8 cellular contexts compared by ENCODE assay signal in the genomic region with DNA sequence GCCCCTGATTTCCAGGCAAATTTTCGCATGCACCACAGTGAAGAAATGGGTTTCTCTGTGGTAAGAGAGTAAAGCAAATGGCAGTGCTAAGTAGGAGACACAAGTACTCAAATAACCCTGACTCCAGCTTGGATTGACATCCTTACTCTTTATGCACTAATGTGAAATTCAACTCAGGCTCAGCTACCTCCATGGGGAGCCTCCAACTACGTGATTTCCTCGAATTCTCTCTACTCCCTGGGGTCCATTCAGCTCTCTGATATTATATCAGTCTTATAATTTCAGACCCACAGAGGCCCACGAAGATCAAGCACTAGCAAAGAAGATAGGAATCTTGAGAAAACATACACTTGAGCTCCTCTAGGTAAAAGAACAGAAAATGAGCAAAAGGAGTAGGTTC.
"Had no signal": no experiment of that assay in that cellular context is flagged by ENCODE, and none has a peak within 500 bp of the region (broad histone marks: within the 10 kb centered on the region; RNA-seq: fewer than 3 reads in every experiment).

No MANE protein-coding gene starts in this region.

- H3K4me3 Mint-ChIP-seq: HFFc6, IgD-negative memory B cell had no signal

- ATAC-seq: HepG2 had no signal

- DNase-seq: GM23248, H7, HCEC 1CT, HFFc6, KBM-7 had no signal

- H2AFZ ChIP-seq: GM23248 had no signal

- H3K27ac Mint-ChIP-seq: HFFc6, IgD-negative memory B cell had no signal

- H3K36me3 Mint-ChIP-seq: IgD-negative memory B cell had no signal

- H3K4me3 ChIP-seq: GM23248 had no signal

- H3K27me3 Mint-ChIP-seq: IgD-negative memory B cell had no signal

- H3K4me1 Mint-ChIP-seq: IgD-negative memory B cell had no signal

- H3K9ac ChIP-seq: GM23248, KMS-11 had no signal

- H3K4me2 ChIP-seq: KMS-11 had no signal

- H3K9me3 Mint-ChIP-seq: HFFc6 had no signal

- H3K27ac ChIP-seq: GM23248, KMS-11 had no signal
